ENCODE assay signal across 8 cellular contexts in the genomic region with DNA sequence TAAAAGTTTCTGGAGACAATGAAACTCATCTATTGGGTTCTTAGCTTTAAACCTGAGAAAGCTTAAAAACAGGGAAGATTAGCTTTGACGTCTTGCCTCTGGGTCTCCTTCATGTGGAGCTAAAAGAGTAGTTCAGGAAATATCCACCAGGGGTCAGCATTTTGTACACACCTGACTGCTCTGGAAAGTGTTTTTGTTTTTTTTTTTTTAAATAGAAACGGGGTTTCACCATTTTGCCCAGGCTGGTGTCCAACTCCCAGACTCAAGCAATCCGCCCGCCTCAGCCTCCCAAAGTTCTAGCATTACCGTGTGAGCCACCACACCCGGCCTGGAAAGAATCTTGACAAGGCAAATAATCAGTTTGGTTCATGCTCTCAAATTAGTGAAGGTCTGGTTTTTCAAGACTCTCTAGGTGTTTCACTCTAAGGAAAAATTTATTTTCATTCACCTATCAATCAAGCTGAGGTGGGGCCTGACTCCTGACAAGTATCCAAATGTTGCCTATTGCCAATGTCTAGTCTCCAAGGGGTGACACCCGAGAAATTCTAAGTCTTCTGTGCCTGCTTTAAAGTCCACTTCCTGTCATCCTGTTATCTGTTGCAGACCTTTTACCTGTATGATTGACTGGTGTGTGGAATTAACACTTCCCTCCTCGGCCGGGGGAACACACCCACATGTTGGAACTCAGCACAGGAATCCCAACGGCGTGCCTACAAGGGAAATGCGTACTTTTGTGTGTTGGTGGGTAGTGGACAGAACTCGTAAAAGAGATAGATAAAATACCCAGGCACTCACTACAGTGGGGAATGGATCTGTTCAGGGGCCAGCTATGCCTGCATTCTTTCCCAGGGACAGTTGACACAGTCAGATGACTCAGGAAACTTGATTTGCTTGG. TPM values are rescaled to one million over a fixed set of nuclear protein-coding genes. Genes with fewer than 3 reads are reported as not detected.
DNase-seq lines count a peak whose midpoint lies in the region; ATAC-seq and TF ChIP-seq lines count a peak whose summit lies in the region.

No MANE protein-coding gene starts in this region.

- no peaks in the 10 kb centered on the region for H3K9me3 ChIP-seq in BLaER1
- H3K9me3 ChIP-seq in IMR-90 (ENCODE audit: control insufficient read depth, insufficient read depth, low read length), result no peaks in the 10 kb centered on the region
- no peaks in the 10 kb centered on the region for H3K9me3 ChIP-seq in PC-9 (ENCODE audit: insufficient read depth, low read depth)
- no peaks in the 10 kb centered on the region for H3K9me3 ChIP-seq in prostate gland

- no peak overlapping the region for H2BK5ac ChIP-seq in IMR-90 (ENCODE audit: low read depth, low read length, poor library complexity, severe bottlenecking)

- no peak overlapping the region for H4K5ac ChIP-seq in IMR-90 (ENCODE audit: low read depth, low read length)

- no peak overlapping the region for H2AK9ac ChIP-seq in IMR-90 (replicated peaks; ENCODE audit: low read depth, low read length, poor library complexity)

- H3K36me3 ChIP-seq in BLaER1 (no peaks in the 10 kb centered on the region), IMR-90 (ENCODE audit: control insufficient read depth, insufficient read depth, low read length) (no peaks in the 10 kb centered on the region), PC-9 (ENCODE audit: low read depth) (no peaks in the 10 kb centered on the region), prostate gland (no peaks in the 10 kb centered on the region)

- H3K4me1 ChIP-seq in BLaER1 (peaks cover 24% of the 10 kb centered on the region), IMR-90 (ENCODE audit: control insufficient read depth, insufficient read depth, low read length) (no peaks in the 10 kb centered on the region), PC-9 (replicated peaks; ENCODE audit: insufficient read depth) (peaks cover 10% of the 10 kb centered on the region), prostate gland (replicated peaks) (no peaks in the 10 kb centered on the region)

- BruUV-seq in IMR-90 (replicated peaks; lab: Mats Ljungman, UMichigan) (no TSS peak), PC-9 (replicated peaks; lab: Mats Ljungman, UMichigan) (no TSS peak)

- no peak overlapping the region for H3K23ac ChIP-seq in IMR-90 (ENCODE audit: low read depth, low read length)

- no peak overlapping the region for H2BK120ac ChIP-seq in IMR-90 (ENCODE audit: low read depth, low read length)

- in situ Hi-C loops in IMR-90 (cut with MboI; ENCODE audit: low sequenced_read_pairs), result loop anchor here (5.0 kb wide), 1 partner anchor 234 kb away; no protein-coding TSS in a partner anchor

- no peaks in the 10 kb centered on the region for H3F3A ChIP-seq in PC-9 (ENCODE audit: insufficient read depth, low read depth)

- H2AFZ ChIP-seq in IMR-90 (replicated peaks; ENCODE audit: low read length, poor library complexity) (no peak overlapping the region), PC-9 (peak overlapping the region; percentile 72)

- H3K9me3 Mint-ChIP-seq in activated naive CD4-positive, alpha-beta T cell treated with anti-CD3 and anti-CD28 coated beads, Interleukin-2, amount 50 U/mL, for 72 hours, result no peaks in the 10 kb centered on the region

- H4K8ac ChIP-seq in IMR-90 (ENCODE audit: low read depth in 2 of 2, low read length in 2 of 2), result no peak overlapping the region

- H3K18ac ChIP-seq in IMR-90 (ENCODE audit: low read depth, low read length), result no peak overlapping the region

- TF ChIP-seq CTCF in IMR-90 (conservative IDR thresholded peaks at IDR 0.05; ENCODE audit: low read depth, low read length), result peak; percentile 77
- peak; percentile 88 for TF ChIP-seq CTCF in PC-9 (conservative IDR thresholded peaks at IDR 0.05)
- peak; percentile 75 to 85 (median 77) for TF ChIP-seq CTCF in prostate gland (IDR thresholded peaks at IDR 0.05)

- no peak overlapping the region for H3K56ac ChIP-seq in IMR-90 (ENCODE audit: extremely low read depth, insufficient read depth, low read length)

- no peak overlapping the region; the same call in 1 of the 2 replicates for H3K27ac ChIP-seq in BLaER1
- no peak overlapping the region for H3K27ac ChIP-seq in IMR-90 (ENCODE audit: insufficient read depth, low read length)
- no peak overlapping the region for H3K27ac ChIP-seq in PC-9
- H3K27ac ChIP-seq in prostate gland, result peak overlapping the region; percentile 17 to 36

- H3K36me3 Mint-ChIP-seq in activated naive CD4-positive, alpha-beta T cell treated with anti-CD3 and anti-CD28 coated beads, Interleukin-2, amount 50 U/mL, for 72 hours, result no peaks in the 10 kb centered on the region

- H3K14ac ChIP-seq in IMR-90 (replicated peaks; ENCODE audit: low read depth, low read length), result no peak overlapping the region

- no peak overlapping the region for H3K4me3 ChIP-seq in BLaER1
- no peak overlapping the region for H3K4me3 ChIP-seq in IMR-90 (ENCODE audit: insufficient read depth, low read depth, low read length)
- H3K4me3 ChIP-seq in PC-9, result peak overlapping the region; percentile 24; the same call in 1 of the 2 replicates
- no peak overlapping the region for H3K4me3 ChIP-seq in prostate gland

- TF ChIP-seq POLR2A in IMR-90 (IDR thresholded peaks at IDR 0.05; ENCODE audit: low read depth, low read length), result no peak
- TF ChIP-seq POLR2A in prostate gland (IDR thresholded peaks at IDR 0.05), result no peak

- H4K20me1 ChIP-seq in BLaER1, result no peaks in the 10 kb centered on the region
- no peaks in the 10 kb centered on the region for H4K20me1 ChIP-seq in IMR-90 (ENCODE audit: insufficient read depth, low read length)
- H4K20me1 ChIP-seq in PC-9 (ENCODE audit: insufficient read depth), result no peaks in the 10 kb centered on the region

- peak; percentile 59 for TF ChIP-seq RAD21 in IMR-90 (IDR thresholded peaks at IDR 0.05; ENCODE audit: low read length)

- no peak overlapping the region for H2BK15ac ChIP-seq in IMR-90 (ENCODE audit: low read depth, low read length)

- no peak overlapping the region for H3K4ac ChIP-seq in IMR-90 (ENCODE audit: low read depth, low read length)

- no peaks in the 10 kb centered on the region for H3K27me3 ChIP-seq in BLaER1
- H3K27me3 ChIP-seq in IMR-90 (ENCODE audit: control insufficient read depth, insufficient read depth, low read length), result peaks cover 14% of the 10 kb centered on the region
- no peaks in the 10 kb centered on the region for H3K27me3 ChIP-seq in PC-9 (ENCODE audit: insufficient read depth, low read depth)
- no peaks in the 10 kb centered on the region for H3K27me3 ChIP-seq in prostate gland (replicated peaks; ENCODE audit: insufficient read depth)

- H2AK5ac ChIP-seq in IMR-90 (ENCODE audit: low read depth, low read length), result no peak overlapping the region

- CTCF ChIA-PET in IMR-90 (lab: Yijun Ruan, JAX) (interaction anchor here (0.6 to 2.6 kb wide), 11 partner anchors 9 to 251 kb away, joined by 3 to 24 read pairs (median 5); no protein-coding TSS in a partner anchor), PC-9 (lab: Charles Lee) (interaction anchor here (0.6 to 3.6 kb wide), 13 partner anchors 9 to 203 kb away, joined by 3 to 66 read pairs (median 5); no protein-coding TSS in a partner anchor)

- H3K4me2 ChIP-seq in BLaER1 (peak overlapping the region; percentile 58), IMR-90 (ENCODE audit: low read depth, low read length) (no peak overlapping the region), PC-9 (peak overlapping the region; percentile 57)

- POLR2A ChIA-PET in IMR-90 (lab: Charles Lee; ENCODE audit: unreplicated experiment), result no interaction called here
- POLR2A ChIA-PET in PC-9 (lab: Charles Lee; ENCODE audit: unreplicated experiment), result interaction anchor here (0.6 to 1.0 kb wide), 4 partner anchors 21 to 512 kb away, joined by 4 to 11 read pairs (median 5); no protein-coding TSS in a partner anchor

- ATAC-seq in GM18517 (IDR thresholded peaks at IDR 0.05; ENCODE audit: unreplicated experiment) (peak; percentile 83), IMR-90 (ENCODE audit: low read depth) (peak; percentile 75), Right ventricle myocardium superior (ENCODE audit: poor library complexity) (peak; percentile 64), GM21717 (IDR thresholded peaks at IDR 0.05; ENCODE audit: unreplicated experiment) (no peak)
- ATAC-seq in activated naive CD4-positive, alpha-beta T cell treated with anti-CD3 and anti-CD28 coated beads, Interleukin-2, amount 50 U/mL, for 72 hours, result peak; percentile 81

- H3K9ac ChIP-seq in BLaER1 (no peak overlapping the region), IMR-90 (ENCODE audit: low read depth, low read length) (no peak overlapping the region)

- H2BK20ac ChIP-seq in IMR-90 (ENCODE audit: low read depth, low read length), result no peak overlapping the region

- no peaks in the 10 kb centered on the region for H3K9me1 ChIP-seq in IMR-90 (ENCODE audit: insufficient read depth, low read length)

- H3K79me1 ChIP-seq in IMR-90 (ENCODE audit: low read depth in 1 of 2, low read length in 2 of 2), result no peaks in the 10 kb centered on the region

- dilution Hi-C loops in IMR-90 (cut with HindIII; ENCODE audit: low sequenced_read_pairs, unreplicated experiment), result no loop called here

- DNase-seq in IMR-90, result peak; percentile 66
- peak; percentile 53 to 66 for DNase-seq in PC-9
- peak in 1 of 2 donors; percentile 75 for DNase-seq in activated naive CD4-positive, alpha-beta T cell treated with anti-CD3 and anti-CD28 coated beads, Interleukin-2, amount 50 U/mL, for 72 hours (ENCODE audit: low spot score in 2 of 2)
- DNase-seq in Right ventricle myocardium superior, result no peak
- peak; percentile 75 for DNase-seq in prostate gland (ENCODE audit: low spot score)

- no peak overlapping the region for H4K91ac ChIP-seq in IMR-90 (ENCODE audit: insufficient read depth, low read depth, low read length)

- H3K9me2 ChIP-seq in PC-9 (ENCODE audit: insufficient read depth), result no peaks in the 10 kb centered on the region

- H3K27ac Mint-ChIP-seq in activated naive CD4-positive, alpha-beta T cell treated with anti-CD3 and anti-CD28 coated beads, Interleukin-2, amount 50 U/mL, for 72 hours, result peak overlapping the region in 1 of 2 donors; percentile 22

- intact Hi-C loops in IMR-90 (cut with micrococcal nuclease) (loop anchor here (1.0 kb wide), 4 partner anchors 61 to 252 kb away; no protein-coding TSS in a partner anchor), PC-9 (cut with micrococcal nuclease; ENCODE audit: unreplicated experiment) (loop anchor here (1.0 to 5.0 kb wide), 5 partner anchors 61 to 254 kb away; no protein-coding TSS in a partner anchor), Right ventricle myocardium superior (cut with DNase I) (loop anchor here (5.0 kb wide), 2 partner anchors 59 to 249 kb away; no protein-coding TSS in a partner anchor), prostate gland (cut with DNase I) (loop anchor here (5.0 kb wide), 2 partner anchors 59 to 234 kb away; no protein-coding TSS in a partner anchor)

- no peaks in the 10 kb centered on the region for H3K79me2 ChIP-seq in PC-9 (ENCODE audit: low read depth)

- WGBS in IMR-90 (ENCODE audit: extremely low coverage in 2 of 2, insufficient read length in 1 of 2), 2 experiments, result no CpG with 5 or more reads among the region's 13 CpGs
- 29% methylated on average over 13 of the region's 13 CpGs for WGBS in prostate gland

RNA-seq across cellular contexts. Expression of gene IL1RN, which starts 11.3 kb away (rescaled TPM):
- total RNA-seq in IMR-90 (2012; rRNA removed), result not detected in 2 replicates
- not detected in 2 replicates for polyA plus RNA-seq in IMR-90 (2012; rRNA removed)
- not detected in 2 replicates for polyA plus RNA-seq in IMR-90 (2012; cell fraction: cytosol; rRNA removed)
- not detected in 2 replicates for polyA plus RNA-seq in IMR-90 (2012; cell fraction: nucleus; rRNA removed; ENCODE audit: low replicate concordance)
- total RNA-seq in PC-9 (2021), result 5.0 and 8.4 TPM in 2 replicates
- total RNA-seq in activated naive CD4-positive, alpha-beta T cell treated with anti-CD3 and anti-CD28 coated beads, Interleukin-2, amount 50 U/mL, for 72 hours, result 1 to 10 TPM; 1.6 to 2.1 TPM
- total RNA-seq in Right ventricle myocardium superior, result 0.51 TPM
- total RNA-seq in prostate gland, result 1 to 10 TPM; 3.7 to 4.4 TPM

RNA-seq across cellular contexts. Expression of gene PSD4, which starts 35.1 kb away (rescaled TPM):
- total RNA-seq in IMR-90 (2012; rRNA removed) (0.28 and 0.36 TPM in 2 replicates), PC-9 (2021) (29.6 and 38.7 TPM in 2 replicates), Right ventricle myocardium superior (2.6 TPM), prostate gland (100 to 1,000 TPM; 139 to 221 TPM)
- 0.55 and 0.70 TPM in 2 replicates for polyA plus RNA-seq in IMR-90 (2012; rRNA removed)
- polyA plus RNA-seq in IMR-90 (2012; cell fraction: cytosol; rRNA removed), result 0.48 and 0.76 TPM in 2 replicates
- polyA plus RNA-seq in IMR-90 (2012; cell fraction: nucleus; rRNA removed; ENCODE audit: low replicate concordance), result 0.66 and 0.72 TPM in 2 replicates
- total RNA-seq in activated naive CD4-positive, alpha-beta T cell treated with anti-CD3 and anti-CD28 coated beads, Interleukin-2, amount 50 U/mL, for 72 hours, result 100 to 1,000 TPM; 137 to 305 TPM

Comparison
In these comparisons a context has a peak if more than half of its experiments do, and no peak if none do; other contexts are left out.
1. H3K27ac ChIP-seq: peak in prostate gland (2 of 2); none in BLaER1 (single experiment), IMR-90 (single experiment) and PC-9 (single experiment).
2. Peak in every context shown above with its lines, with median percentiles within 50 percentile points of each other: CTCF ChIP-seq.